In genomic region chr14:91510171-91511013, GRCh38 we compare ENCODE assay signal across 1 cellular context.
TF ChIP-seq lines count a peak whose summit lies in the region.

Gene PPP4R3A, minus strand, starts transcription at chr14:91510310. Its CDS starts 663 bp downstream, at chr14:91509647.

TF ChIP-seq in GM12878, 131 proteins besides CTCF, POLR2A, EP300 and RAD21 (continued from another document):
- TF ChIP-seq HCFC1 (IDR thresholded peaks at IDR 0.05; ENCODE audit: low read length) (peak; percentile 78), HDGF (IDR thresholded peaks at IDR 0.05) (peak; percentile 93), HDAC6 (IDR thresholded peaks at IDR 0.05; ENCODE audit: unreplicated experiment) (peak; percentile 30), GABPA (IDR thresholded peaks at IDR 0.05; ENCODE audit: low read depth) (no peak; the same call in 1 of the 2 replicates), E2F4 (IDR thresholded peaks at IDR 0.05; ENCODE audit: low read depth, low read length) (0 out of 2 replicates have a peak, but pooled peaks have one; percentile 77), ZNF207 (IDR thresholded peaks at IDR 0.05; ENCODE audit: borderline replicate concordance) (peak; percentile 82; the same call in 1 of the 2 replicates), PAX5 (IDR thresholded peaks at IDR 0.05; ENCODE audit: borderline replicate concordance, low read depth, low read length) (peak; percentile 69; the same call in 1 of the 2 replicates), SRF (IDR thresholded peaks at IDR 0.05; ENCODE audit: low read depth in 2 of 2, low read length in 2 of 2) (peak in 1 of 2 experiments; percentile 84; a peak in 2 of 4 replicates), SIN3A (IDR thresholded peaks at IDR 0.05; ENCODE audit: low read depth, low read length) (peak; percentile 92), POU2F2 (IDR thresholded peaks at IDR 0.05; ENCODE audit: borderline replicate concordance, low read depth, low read length) (peak; percentile 56; the same call in 1 of the 3 replicates)
TF ChIP-seq in GM12878: peak in this region for 65.
